ENCODE assay signal across 27 cellular contexts in genomic region chr7:108345710-108346336, GRCh38.
DNase-seq lines count a peak whose midpoint lies in the region; ATAC-seq and TF ChIP-seq lines count a peak whose summit lies in the region.
"Had no signal": no experiment of that assay in that cellular context is flagged by ENCODE, and none has a peak within 500 bp of the region (broad histone marks: within the 10 kb centered on the region; RNA-seq: fewer than 3 reads in every experiment).

No MANE protein-coding gene starts in this region.

- TF ChIP-seq CTCF in brain (conservative IDR thresholded peaks at IDR 0.05) (no peak), HFFc6 (IDR thresholded peaks at IDR 0.05) (no peak)

- peak overlapping the region in 3 of 5 experiments; percentile 3 to 31 (median 14) for H3K27ac Mint-ChIP-seq in brain
- H3K27ac Mint-ChIP-seq in HFFc6 = no peak overlapping the region
- H3K27ac Mint-ChIP-seq: activated T-cell treated with anti-CD3 and anti-CD28 coated beads, Interleukin-2, amount 50 U/mL, for 72 hours; stimulated activated naive B cell treated with anti-CD40 and anti-IgM and Interleukin-4, amounts not matched to agents 10 μg/mL and 1 μg/mL and 100 μg/mL, for 72 hours had no signal

- H3K27me3 Mint-ChIP-seq in brain = peaks cover 1% of the 10 kb centered on the region
- peaks cover 3% of the 10 kb centered on the region for H3K27me3 Mint-ChIP-seq in HFFc6 (ENCODE audit: insufficient read depth)

- peak; percentile 56 for DNase-seq in NCI-H2107 treated with DMSO at 0.1 percent for 48 hours (lab: John Stamatoyannopoulos, UW; ENCODE audit: unreplicated experiment)
- no peak for DNase-seq in NCI-H2107 (lab: John Stamatoyannopoulos, UW)
- peak; percentile 78 for DNase-seq in NCI-H146 (lab: John Stamatoyannopoulos, UW)
- peak; percentile 68 for DNase-seq in putamen (ENCODE audit: low spot score)
- no peak for DNase-seq in NOMO-1 treated with DMSO at 0.1 percent for 48 hours (lab: John Stamatoyannopoulos, UW; ENCODE audit: unreplicated experiment)
- DNase-seq in HFFc6 = no peak
- DNase-seq: activated CD4-positive, alpha-beta T cell treated with anti-CD3 and anti-CD28 coated beads for 48 hours; activated naive CD4-positive, alpha-beta T cell treated with anti-CD3 and anti-CD28 coated beads, Interleukin-2, amount 50 U/mL, for 16 hours; activated T-cell treated with anti-CD3 and anti-CD28 coated beads, Interleukin-2, amount 50 U/mL, for 72 hours; central memory CD4-positive, alpha-beta T cell; erythroblast; foreskin keratinocyte; hippocampal formation; MG63; NCI-H187 treated with DMSO at 0.1 percent for 48 hours; NCI-H526; PC-3; psoas muscle; small intestine; stimulated activated CD4-positive, alpha-beta T cell treated with anti-CD3 and anti-CD28 coated beads, Interleukin-2, amount 100 ng/mL, for 24 hours; stimulated activated naive B cell treated with anti-CD40 and anti-IgM and Interleukin-4, amounts not matched to agents 10 μg/mL and 1 μg/mL and 100 μg/mL, for 72 hours; T-helper 1 cell; testis; uterus had no signal

- H3K36me3 Mint-ChIP-seq in brain (peaks cover 22% of the 10 kb centered on the region), HFFc6 (ENCODE audit: low read depth) (no peaks in the 10 kb centered on the region)
- H3K36me3 Mint-ChIP-seq: stimulated activated naive B cell treated with anti-CD40 and anti-IgM and Interleukin-4, amounts not matched to agents 10 μg/mL and 1 μg/mL and 100 μg/mL, for 72 hours had no signal

- H3K9me3 Mint-ChIP-seq in brain (peaks cover 0 to 3% (median 0%) of the 10 kb centered on the region in 5 experiments), HFFc6 (no peaks in the 10 kb centered on the region)
- H3K9me3 Mint-ChIP-seq: activated T-cell treated with anti-CD3 and anti-CD28 coated beads, Interleukin-2, amount 50 U/mL, for 72 hours; stimulated activated naive B cell treated with anti-CD40 and anti-IgM and Interleukin-4, amounts not matched to agents 10 μg/mL and 1 μg/mL and 100 μg/mL, for 72 hours had no signal

- no peak overlapping the region for H3K4me3 Mint-ChIP-seq in brain
- no peak overlapping the region for H3K4me3 Mint-ChIP-seq in HFFc6
- H3K4me3 Mint-ChIP-seq: activated T-cell treated with anti-CD3 and anti-CD28 coated beads, Interleukin-2, amount 50 U/mL, for 72 hours; stimulated activated naive B cell treated with anti-CD40 and anti-IgM and Interleukin-4, amounts not matched to agents 10 μg/mL and 1 μg/mL and 100 μg/mL, for 72 hours had no signal

- no peak for ATAC-seq in GM19035 (IDR thresholded peaks at IDR 0.05; ENCODE audit: unreplicated experiment)
- ATAC-seq: activated T-cell treated with anti-CD3 and anti-CD28 coated beads, Interleukin-2, amount 50 U/mL, for 72 hours; foreskin keratinocyte; HCT116; PC-3; psoas muscle; stimulated activated naive B cell treated with anti-CD40 and anti-IgM and Interleukin-4, amounts not matched to agents 10 μg/mL and 1 μg/mL and 100 μg/mL, for 72 hours had no signal

- H3K4me1 Mint-ChIP-seq in brain = peaks cover 20% of the 10 kb centered on the region
- no peaks in the 10 kb centered on the region for H3K4me1 Mint-ChIP-seq in HFFc6 (ENCODE audit: low read depth)
- H3K4me1 Mint-ChIP-seq: stimulated activated naive B cell treated with anti-CD40 and anti-IgM and Interleukin-4, amounts not matched to agents 10 μg/mL and 1 μg/mL and 100 μg/mL, for 72 hours had no signal

Comparison
In these comparisons a context has a peak if more than half of its experiments do, and no peak if none do; other contexts are left out.
1. DNase-seq: peak in NCI-H2107 treated with DMSO at 0.1 percent for 48 hours (single experiment), NCI-H146 (single experiment) and putamen (single experiment); none in NCI-H2107 (single experiment), NOMO-1 treated with DMSO at 0.1 percent for 48 hours (single experiment) and HFFc6 (single experiment).